9 cellular contexts compared by ENCODE assay signal in genomic region chr19:45670670-45671453, GRCh38. TPM values are rescaled to one million over a fixed set of nuclear protein-coding genes. Genes with fewer than 3 reads are reported as not detected.
DNase-seq lines count a peak whose midpoint lies in the region; ATAC-seq and TF ChIP-seq lines count a peak whose summit lies in the region.
"Had no signal": no experiment of that assay in that cellular context is flagged by ENCODE, and none has a peak within 500 bp of the region (broad histone marks: within the 10 kb centered on the region; RNA-seq: fewer than 3 reads in every experiment).

No MANE protein-coding gene starts in this region.

- H3K4me2 ChIP-seq in hepatocyte: peak overlapping the region; percentile 72

- in situ Hi-C loops in SK-MEL-5 (cut with HindIII; ENCODE audit: low pct_unique_long_range_greater_than_20kb, low sequenced_read_pairs): no loop called here

- H3K79me2 ChIP-seq in hepatocyte: no peaks in the 10 kb centered on the region

- peaks cover 9% of the 10 kb centered on the region for H3K27me3 ChIP-seq in hepatocyte

- H3K9me2 ChIP-seq in hepatocyte (replicated peaks; ENCODE audit: insufficient read depth): no peaks in the 10 kb centered on the region

- H4K20me1 ChIP-seq in hepatocyte (ENCODE audit: insufficient read depth, poor library complexity, severe bottlenecking): no peaks in the 10 kb centered on the region

- peak; percentile 41 for ATAC-seq in HG03280 (IDR thresholded peaks at IDR 0.05; ENCODE audit: unreplicated experiment)

- no peak for TF ChIP-seq CTCF in hepatocyte (IDR thresholded peaks at IDR 0.05; ENCODE audit: poor library complexity)

- H3K9me3 ChIP-seq in hepatocyte (ENCODE audit: low read depth): no peaks in the 10 kb centered on the region
- H3K9me3 ChIP-seq: gastrocnemius medialis had no signal

- H2AFZ ChIP-seq in hepatocyte: no peak overlapping the region

- DNase-seq in activated effector memory CD4-positive, alpha-beta T cell treated with anti-CD3 and anti-CD28 coated beads, Interleukin-2, amount 50 U/mL, for 16 hours: peak; percentile 83
- no peak for DNase-seq in activated effector memory CD4-positive, alpha-beta T cell treated with Interleukin-2 at 50 U/mL for 16 hours
- peak; percentile 51 for DNase-seq in SK-MEL-5 (ENCODE audit: low read depth, low spot score)
- DNase-seq in astrocyte of the hippocampus (ENCODE audit: low read depth, low spot score): peak; percentile 66
- DNase-seq in hepatocyte (ENCODE audit: low spot score): peak; percentile 90
- DNase-seq in retina: peak; percentile 66
- DNase-seq in NCI-H1105 (lab: John Stamatoyannopoulos, UW): no peak

- no peak overlapping the region for H3K27ac ChIP-seq in hepatocyte
- H3K27ac ChIP-seq: gastrocnemius medialis had no signal

- WGBS in hepatocyte (ENCODE audit: low lambda C conversion rate, missing lambda C conversion rate): 29% methylated on average over 25 of the region's 42 CpGs

- no peak overlapping the region for H3K4me3 ChIP-seq in hepatocyte

- no peaks in the 10 kb centered on the region for H3K36me3 ChIP-seq in hepatocyte (replicated peaks; ENCODE audit: insufficient read depth, low read depth)
- H3K36me3 ChIP-seq: gastrocnemius medialis had no signal

- H3K4me1 ChIP-seq in hepatocyte (ENCODE audit: insufficient read depth): peaks cover 12% of the 10 kb centered on the region

RNA-seq across cellular contexts. Expression of gene GIPR, which starts 2.8 kb away (rescaled TPM):
- 0.05 TPM in 1 of 2 replicates, not detected in the other for total RNA-seq in SK-MEL-5 (2014; rRNA removed; shearing (Covaris generic))
- 0.02 TPM in 1 of 2 replicates, not detected in the other for polyA plus RNA-seq in SK-MEL-5 (2015; cell fraction: cytosol; rRNA removed)
- polyA plus RNA-seq in SK-MEL-5 (2015; cell fraction: nucleus; rRNA removed): 1.9 and 4.7 TPM in 2 replicates
- total RNA-seq in hepatocyte: 1.8 and 2.7 TPM in 2 replicates
- polyA plus RNA-seq in hepatocyte: 5.6 and 6.7 TPM in 2 replicates
- total RNA-seq: gastrocnemius medialis had no signal

RNA-seq across cellular contexts. Expression of gene SNRPD2, which starts 20.9 kb away (rescaled TPM):
- 480 and 520 TPM in 2 replicates for total RNA-seq in SK-MEL-5 (2014; rRNA removed; shearing (Covaris generic))
- polyA plus RNA-seq in SK-MEL-5 (2015; cell fraction: cytosol; rRNA removed): 156 and 227 TPM in 2 replicates
- 31.3 and 33.0 TPM in 2 replicates for polyA plus RNA-seq in SK-MEL-5 (2015; cell fraction: nucleus; rRNA removed)
- total RNA-seq in hepatocyte: 149 and 165 TPM in 2 replicates
- polyA plus RNA-seq in hepatocyte: 478 and 513 TPM in 2 replicates

RNA-seq across cellular contexts. Expression of gene QPCTL, which starts 21.6 kb away (rescaled TPM):
- total RNA-seq in SK-MEL-5 (2014; rRNA removed; shearing (Covaris generic)): 10.0 and 14.3 TPM in 2 replicates
- 29.0 and 34.5 TPM in 2 replicates for polyA plus RNA-seq in SK-MEL-5 (2015; cell fraction: cytosol; rRNA removed)
- polyA plus RNA-seq in SK-MEL-5 (2015; cell fraction: nucleus; rRNA removed): 32.1 and 81.1 TPM in 2 replicates
- 7.5 and 10.3 TPM in 2 replicates for total RNA-seq in hepatocyte
- polyA plus RNA-seq in hepatocyte: 6.8 and 11.0 TPM in 2 replicates

RNA-seq across cellular contexts. Expression of gene EML2, which starts 31.7 kb away (rescaled TPM):
- 42.8 and 46.8 TPM in 2 replicates for total RNA-seq in SK-MEL-5 (2014; rRNA removed; shearing (Covaris generic))
- 62.0 and 62.1 TPM in 2 replicates for polyA plus RNA-seq in SK-MEL-5 (2015; cell fraction: cytosol; rRNA removed)
- polyA plus RNA-seq in SK-MEL-5 (2015; cell fraction: nucleus; rRNA removed): 113 and 139 TPM in 2 replicates
- 9.1 and 13.9 TPM in 2 replicates for total RNA-seq in hepatocyte
- polyA plus RNA-seq in hepatocyte: 17.0 and 20.6 TPM in 2 replicates

RNA-seq across cellular contexts. Expression of gene FBXO46, which starts 59.8 kb away (rescaled TPM):
- total RNA-seq in SK-MEL-5 (2014; rRNA removed; shearing (Covaris generic)): 7.0 and 7.2 TPM in 2 replicates
- polyA plus RNA-seq in SK-MEL-5 (2015; cell fraction: cytosol; rRNA removed): 16.3 and 17.0 TPM in 2 replicates
- polyA plus RNA-seq in SK-MEL-5 (2015; cell fraction: nucleus; rRNA removed): 31.5 and 48.8 TPM in 2 replicates
- total RNA-seq in hepatocyte: 4.6 and 7.5 TPM in 2 replicates
- 13.3 and 14.8 TPM in 2 replicates for polyA plus RNA-seq in hepatocyte

Comparison
In these comparisons a context has a peak if more than half of its experiments do, and no peak if none do; other contexts are left out.
1. DNase-seq: peak in activated effector memory CD4-positive, alpha-beta T cell treated with anti-CD3 and anti-CD28 coated beads, Interleukin-2, amount 50 U/mL, for 16 hours (single experiment), SK-MEL-5 (single experiment), astrocyte of the hippocampus (single experiment), hepatocyte (single experiment) and retina (single experiment); none in activated effector memory CD4-positive, alpha-beta T cell treated with Interleukin-2 at 50 U/mL for 16 hours (single experiment) and NCI-H1105 (single experiment).